Comparison of ENCODE assay signal across 10 cellular contexts in the genomic region with DNA sequence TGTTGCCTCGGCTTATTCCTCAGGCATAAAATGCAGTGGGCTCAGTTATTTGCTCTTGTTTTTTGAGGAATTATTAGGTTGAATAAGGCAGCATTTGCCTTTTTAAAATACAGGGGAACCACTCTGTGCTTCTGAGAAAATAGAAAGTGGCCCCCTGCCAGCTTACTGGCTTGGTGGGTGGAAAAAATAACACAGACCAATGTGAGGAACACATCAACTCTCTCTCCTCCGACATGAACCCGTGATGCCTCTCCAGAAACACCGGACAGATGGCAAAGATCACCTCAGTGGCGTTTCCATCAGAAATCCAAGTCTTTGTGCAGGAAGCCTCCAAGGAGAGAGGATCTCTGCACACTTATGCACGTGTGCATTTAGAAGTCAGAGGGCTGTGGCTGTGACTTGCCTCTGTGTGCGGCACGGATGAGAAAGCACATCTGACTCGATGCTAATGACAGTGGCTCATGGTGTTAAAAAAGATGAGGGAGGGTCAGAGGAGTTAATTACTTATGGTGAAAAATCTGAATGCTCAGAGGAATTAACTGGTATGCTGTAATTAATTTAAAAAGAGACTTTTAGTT.
DNase-seq lines count a peak whose midpoint lies in the region; ATAC-seq lines count a peak whose summit lies in the region.
"Had no signal": no experiment of that assay in that cellular context is flagged by ENCODE, and none has a peak within 500 bp of the region (broad histone marks: within the 10 kb centered on the region; RNA-seq: fewer than 3 reads in every experiment).

No MANE protein-coding gene starts in this region.

- ATAC-seq in GM19328 (IDR thresholded peaks at IDR 0.05; ENCODE audit: unreplicated experiment): no peak

- DNase-seq in DMS 273 (lab: John Stamatoyannopoulos, UW; ENCODE audit: unreplicated experiment) (peak; percentile 43), DMS 273 treated with DMSO at 0.1 percent for 48 hours (lab: John Stamatoyannopoulos, UW) (no peak), iris pigment epithelial cell (ENCODE audit: low read depth) (peak; percentile 32), LoVo (ENCODE audit: low spot score) (no peak), HT-29 (ENCODE audit: low spot score) (no peak)
- peak; percentile 40 for DNase-seq in activated naive CD8-positive, alpha-beta T cell treated with anti-CD3 and anti-CD28 coated beads, Interleukin-2, amount 50 U/mL, for 16 hours (ENCODE audit: low read depth, low spot score)
- peak; percentile 42 for DNase-seq in stimulated activated CD8-positive, alpha-beta memory T cell treated with anti-CD3 and anti-CD28 coated beads, Interleukin-4, amount 100 ng/mL, for 48 hours
- DNase-seq: GF-D8, NCI-H526 treated with DMSO at 0.1 percent for 48 hours had no signal

Comparison
In these comparisons a context has a peak if more than half of its experiments do, and no peak if none do; other contexts are left out.
1. DNase-seq: peak in DMS 273 (single experiment), activated naive CD8-positive, alpha-beta T cell treated with anti-CD3 and anti-CD28 coated beads, Interleukin-2, amount 50 U/mL, for 16 hours (single experiment), iris pigment epithelial cell (single experiment) and stimulated activated CD8-positive, alpha-beta memory T cell treated with anti-CD3 and anti-CD28 coated beads, Interleukin-4, amount 100 ng/mL, for 48 hours (single experiment); none in DMS 273 treated with DMSO at 0.1 percent for 48 hours (single experiment), LoVo (single experiment) and HT-29 (single experiment).